Comparison of ENCODE assay signal across 21 cellular contexts in the genomic region with DNA sequence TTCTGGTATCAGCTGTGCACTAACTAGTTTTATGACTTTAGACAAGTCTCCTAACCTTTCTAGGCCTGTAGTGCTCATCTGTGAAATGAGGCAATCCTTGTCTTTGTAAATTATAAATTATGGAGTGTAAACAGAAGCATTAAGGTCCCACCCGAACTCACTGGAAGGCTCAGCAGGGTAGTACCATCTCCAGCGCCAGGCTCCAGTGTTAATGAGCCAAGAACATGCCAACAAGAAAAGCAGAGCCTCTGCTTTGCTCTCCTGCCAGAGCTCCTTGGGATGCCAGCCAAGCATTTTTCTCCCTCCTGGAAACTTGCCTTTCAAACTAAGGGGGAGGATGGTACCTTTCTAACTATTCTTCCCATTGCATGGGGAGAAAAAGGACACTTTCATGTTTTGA.
DNase-seq lines count a peak whose midpoint lies in the region; ATAC-seq lines count a peak whose summit lies in the region.
"Had no signal": no experiment of that assay in that cellular context is flagged by ENCODE, and none has a peak within 500 bp of the region (broad histone marks: within the 10 kb centered on the region; RNA-seq: fewer than 3 reads in every experiment).

No MANE protein-coding gene starts in this region.

- ATAC-seq in HG02884 (IDR thresholded peaks at IDR 0.05; ENCODE audit: unreplicated experiment) = no peak
- no peak for ATAC-seq in GM18502 (IDR thresholded peaks at IDR 0.05; ENCODE audit: poor library complexity, unreplicated experiment)
- ATAC-seq: activated CD4-positive, CD25-positive, alpha-beta regulatory T cell treated with anti-CD3 and anti-CD28 coated beads, Interleukin-2, amount 50 U/mL, for 24 hours; lower lobe of right lung had no signal

- H3K9ac ChIP-seq in rectal smooth muscle tissue (ENCODE audit: low read length) = no peak overlapping the region
- H3K9ac ChIP-seq: BLaER1 treated with 17β-estradiol and CSF1 and Interleukin-3, amounts not matched to agents 10 nM and 100 nM had no signal

- H3K27ac ChIP-seq in rectal smooth muscle tissue (ENCODE audit: low read depth, low read length) = peak overlapping the region; percentile 18
- H3K27ac ChIP-seq: 22Rv1; BLaER1 treated with 17β-estradiol and CSF1 and Interleukin-3, amounts not matched to agents 10 nM and 100 nM; cardiac muscle cell; lower lobe of right lung had no signal

- H3K4me3 ChIP-seq in rectal smooth muscle tissue (ENCODE audit: low read length) = no peak overlapping the region
- H3K4me3 ChIP-seq: BLaER1 treated with 17β-estradiol and CSF1 and Interleukin-3, amounts not matched to agents 10 nM and 100 nM; cardiac muscle cell; lower lobe of right lung; tibial nerve had no signal

- H3K27me3 ChIP-seq in rectal smooth muscle tissue (ENCODE audit: control insufficient read depth, insufficient read depth, low read length) = no peaks in the 10 kb centered on the region
- H3K27me3 ChIP-seq: BLaER1 treated with 17β-estradiol and CSF1 and Interleukin-3, amounts not matched to agents 10 nM and 100 nM; cardiac muscle cell; tibial nerve had no signal

- DNase-seq in DMS 273 (lab: John Stamatoyannopoulos, UW; ENCODE audit: unreplicated experiment) (peak; percentile 23), DMS 273 treated with DMSO at 0.1 percent for 48 hours (lab: John Stamatoyannopoulos, UW) (no peak), NCI-H446 treated with DMSO at 0.1 percent for 48 hours (lab: John Stamatoyannopoulos, UW) (peak; percentile 82), fibroblast of gingiva (ENCODE audit: low read depth) (peak; percentile 22), SKM-1 treated with dmso at 0.1 percent for 144 hours (lab: John Stamatoyannopoulos, UW; ENCODE audit: unreplicated experiment) (no peak)
- DNase-seq: erythroblast; glutamatergic neuron; lower lobe of right lung; naive B cell; NCI-H1930; NCI-H524; SIG-M5; stimulated activated CD4-positive, alpha-beta T cell treated with anti-CD3 and anti-CD28 coated beads, Interleukin-12 subunit alpha, Interleukin-12 subunit beta, amount 100 ng/mL, for 4 hours had no signal

- H3K36me3 ChIP-seq in rectal smooth muscle tissue (ENCODE audit: control insufficient read depth, insufficient read depth, low read length) = peaks cover 21% of the 10 kb centered on the region

- H3K4me1 ChIP-seq in rectal smooth muscle tissue (ENCODE audit: control insufficient read depth, insufficient read depth, low read length) = peaks cover 13% of the 10 kb centered on the region

Comparison
In these comparisons a context has a peak if more than half of its experiments do, and no peak if none do; other contexts are left out.
1. DNase-seq: peak in DMS 273 (single experiment), NCI-H446 treated with DMSO at 0.1 percent for 48 hours (single experiment) and fibroblast of gingiva (single experiment); none in DMS 273 treated with DMSO at 0.1 percent for 48 hours (single experiment) and SKM-1 treated with dmso at 0.1 percent for 144 hours (single experiment).